ENCODE assay signal across 26 cellular contexts in genomic region chr9:111316796-111317195, GRCh38. TPM values are rescaled to one million over a fixed set of nuclear protein-coding genes. Genes with fewer than 3 reads are reported as not detected.
"Had no signal": no experiment of that assay in that cellular context is flagged by ENCODE, and none has a peak within 500 bp of the region (broad histone marks: within the 10 kb centered on the region; RNA-seq: fewer than 3 reads in every experiment).

No MANE protein-coding gene starts in this region.

- FAIRE-seq: frontal cortex had no signal

- H3K36me3 ChIP-seq: right atrium auricular region, tibial artery, WERI-Rb-1 had no signal

- H3K9me3 ChIP-seq: right atrium auricular region, tibial artery had no signal

- H3K27me3 ChIP-seq: right atrium auricular region, tibial artery had no signal

- DNase-seq: activated CD4-positive, alpha-beta T cell treated with anti-CD3 and anti-CD28 coated beads, Interleukin-2, amount 10 ng/mL, durations not matched to agents 7 days and 5 days; activated CD4-positive, CD25-positive, alpha-beta regulatory T cell treated with anti-CD3 and anti-CD28 coated beads, Interleukin-2, amount 50 U/mL, for 72 hours; activated CD8-positive, alpha-beta memory T cell treated with anti-CD3 and anti-CD28 coated beads, Interleukin-2, amount 10 ng/mL, durations not matched to agents 7 days and 5 days; activated CD8-positive, alpha-beta T cell treated with anti-CD3 and anti-CD28 coated beads for 36 hours; activated gamma-delta T cell treated with Interleukin-2 at 50 U/mL for 16 hours; aorta; effector CD4-positive, alpha-beta T cell; islet precursor cell; left cardiac atrium; midbrain; natural killer cell; stimulated activated CD4-positive, alpha-beta T cell treated with anti-CD3 and anti-CD28 coated beads, Interleukin-4, amount 100 ng/mL, for 4 hours; stimulated activated naive CD8-positive, alpha-beta T cell treated with anti-CD3 and anti-CD28 coated beads, Interleukin-15, Interleukin-2, amounts not matched to agents 100 U/mL and 50 U/mL, for 24 hours; substantia nigra; tibial artery; WERI-Rb-1 had no signal

- H3K4me3 ChIP-seq: right atrium auricular region, tibial artery had no signal

- H3K27ac ChIP-seq: right atrium auricular region, tibial artery, WERI-Rb-1 had no signal

- ATAC-seq: activated CD8-positive, alpha-beta memory T cell treated with anti-CD3 and anti-CD28 coated beads, Interleukin-2, amount 10 ng/mL, durations not matched to agents 7 days and 5 days; activated CD8-positive, alpha-beta T cell treated with anti-CD3 and anti-CD28 coated beads for 36 hours; esophagus mucosa; left cardiac atrium; natural killer cell; stimulated activated naive CD8-positive, alpha-beta T cell treated with anti-CD3 and anti-CD28 coated beads, Interleukin-15, Interleukin-2, amounts not matched to agents 100 U/mL and 50 U/mL, for 24 hours had no signal

- H3K4me1 ChIP-seq: right atrium auricular region, tibial artery had no signal

RNA-seq across cellular contexts. Expression of gene OR2K2, which starts 13.2 kb away (rescaled TPM):
- total RNA-seq: activated CD4-positive, alpha-beta T cell treated with anti-CD3 and anti-CD28 coated beads, Interleukin-2, amount 10 ng/mL, durations not matched to agents 7 days and 5 days; activated CD8-positive, alpha-beta memory T cell treated with anti-CD3 and anti-CD28 coated beads, Interleukin-2, amount 10 ng/mL, durations not matched to agents 7 days and 5 days; activated CD8-positive, alpha-beta T cell treated with anti-CD3 and anti-CD28 coated beads for 36 hours; aorta; cardiac septum; chondrocyte; esophagus mucosa; left cardiac atrium; liver; natural killer cell; osteocyte; progenitor cell of endocrine pancreas; right atrium auricular region; ureter had no signal
- polyA plus RNA-seq: adipose tissue, aorta, liver had no signal
